14 cellular contexts compared by ENCODE assay signal in the genomic region with DNA sequence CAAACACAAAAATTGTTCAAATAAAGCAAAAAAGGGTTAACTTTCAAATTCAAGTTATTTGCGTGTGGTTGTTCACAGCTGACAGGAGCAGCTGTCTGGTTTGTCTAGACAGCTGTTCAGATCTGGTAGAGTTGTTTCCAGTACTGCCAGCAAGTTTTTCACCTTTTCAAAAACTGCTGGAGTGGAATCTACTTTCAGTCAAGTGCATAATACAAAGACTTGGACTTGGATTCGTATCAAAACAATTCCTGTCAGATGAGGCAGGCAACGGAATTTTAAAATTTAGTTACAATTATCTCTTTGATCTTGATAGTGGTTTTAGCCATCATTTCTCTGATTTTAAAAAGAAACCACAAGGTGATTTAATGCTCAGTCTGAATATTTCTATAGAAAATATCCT. TPM values are rescaled to one million over a fixed set of nuclear protein-coding genes. Genes with fewer than 3 reads are reported as not detected.
A peak's percentile ranks its signal among the peaks of the same experiment; 100 is the strongest.
DNase-seq lines count a peak whose midpoint lies in the region; ATAC-seq and TF ChIP-seq lines count a peak whose summit lies in the region.
"Had no signal": no experiment of that assay in that cellular context is flagged by ENCODE, and none has a peak within 500 bp of the region (broad histone marks: within the 10 kb centered on the region; RNA-seq: fewer than 3 reads in every experiment).

No MANE protein-coding gene starts in this region.

- peaks cover 6% of the 10 kb centered on the region; the same call in 1 of the 2 replicates for H3K36me3 ChIP-seq in Karpas-422 (ENCODE audit: insufficient read depth, low read length)
- no peaks in the 10 kb centered on the region for H3K36me3 ChIP-seq in muscle layer of duodenum (ENCODE audit: control insufficient read depth in 1 of 2, insufficient read depth in 2 of 2, low read length in 2 of 2)
- H3K36me3 ChIP-seq in PC-3 (ENCODE audit: low read depth, low read length) = peaks cover 8% of the 10 kb centered on the region; the same call in 1 of the 2 replicates

- H3K4me1 ChIP-seq in Karpas-422 (ENCODE audit: low read length) = peaks cover 75% of the 10 kb centered on the region
- peaks cover 0 to 47% of the 10 kb centered on the region in 2 donors for H3K4me1 ChIP-seq in muscle layer of duodenum (ENCODE audit: control insufficient read depth in 1 of 2, insufficient read depth in 2 of 2, low read length in 2 of 2)
- H3K4me1 ChIP-seq in PC-3 (ENCODE audit: insufficient read depth, low read length) = no peaks in the 10 kb centered on the region

- H3K9ac ChIP-seq in Karpas-422 (ENCODE audit: low read length) = no peak overlapping the region
- no peak overlapping the region for H3K9ac ChIP-seq in PC-3 (ENCODE audit: low read length)

- H3K27me3 Mint-ChIP-seq in activated T-helper 1 cell treated with anti-CD3 and anti-CD28 coated beads, Interleukin-12 subunit alpha, Interleukin-12 subunit beta, Interleukin-2, Interleukin-4 antibody, amounts not matched to agents 30 ng/mL and 10 ng/mL and 1 ng/mL, durations not matched to agents 14 hours and 24 hours and 36 hours (ENCODE audit: insufficient read depth) = no peaks in the 10 kb centered on the region

- no peaks in the 10 kb centered on the region for H3K27me3 ChIP-seq in Karpas-422 (ENCODE audit: low read length)
- no peaks in the 10 kb centered on the region for H3K27me3 ChIP-seq in muscle layer of duodenum (ENCODE audit: low read depth, low read length)
- H3K27me3 ChIP-seq in PC-3 (ENCODE audit: low read length) = no peaks in the 10 kb centered on the region

- TF ChIP-seq CTCF in PC-3 (conservative IDR thresholded peaks at IDR 0.05; ENCODE audit: low read depth, low read length) = no peak
- TF ChIP-seq CTCF in omental fat pad (IDR thresholded peaks at IDR 0.05) = no peak

- peaks cover 18% of the 10 kb centered on the region for H3K36me3 Mint-ChIP-seq in activated T-helper 1 cell treated with anti-CD3 and anti-CD28 coated beads, Interleukin-12 subunit alpha, Interleukin-12 subunit beta, Interleukin-2, Interleukin-4 antibody, amounts not matched to agents 30 ng/mL and 10 ng/mL and 1 ng/mL, durations not matched to agents 14 hours and 24 hours and 36 hours (ENCODE audit: low read depth)

- H3K9me3 Mint-ChIP-seq in activated T-helper 1 cell treated with anti-CD3 and anti-CD28 coated beads, Interleukin-12 subunit alpha, Interleukin-12 subunit beta, Interleukin-2, Interleukin-4 antibody, amounts not matched to agents 30 ng/mL and 10 ng/mL and 1 ng/mL, durations not matched to agents 14 hours and 24 hours and 36 hours = no peaks in the 10 kb centered on the region
- H3K9me3 Mint-ChIP-seq: mesothelial cell of epicardium had no signal

- H3K79me2 ChIP-seq in Karpas-422 (ENCODE audit: low read length) (peaks cover 75% of the 10 kb centered on the region), PC-3 (ENCODE audit: low read length) (no peaks in the 10 kb centered on the region)

- ATAC-seq in PC-3 (no peak), omental fat pad (ENCODE audit: low FRiP score) (no peak)

- no TSS peak for BruUV-seq in PC-3 (replicated peaks; lab: Mats Ljungman, UMichigan)

- CTCF ChIA-PET in PC-3 (lab: Charles Lee) = no interaction called here

- no peak overlapping the region for H2AFZ ChIP-seq in Karpas-422 (ENCODE audit: low read length)
- no peak overlapping the region for H2AFZ ChIP-seq in PC-3 (ENCODE audit: low read length)
- H2AFZ ChIP-seq: PC-9 had no signal

- POLR2A ChIA-PET in PC-3 (lab: Charles Lee; ENCODE audit: unreplicated experiment) = no interaction called here

- H3K4me3 ChIP-seq in Karpas-422 (ENCODE audit: low read length) = no peak overlapping the region
- H3K4me3 ChIP-seq in muscle layer of duodenum (ENCODE audit: low read depth in 1 of 2, low read length in 2 of 2) = no peak overlapping the region
- H3K4me3 ChIP-seq in PC-3 (ENCODE audit: low read length) = no peak overlapping the region
- H3K4me3 ChIP-seq: PC-9 had no signal

- H3K27ac Mint-ChIP-seq in activated T-helper 1 cell treated with anti-CD3 and anti-CD28 coated beads, Interleukin-12 subunit alpha, Interleukin-12 subunit beta, Interleukin-2, Interleukin-4 antibody, amounts not matched to agents 30 ng/mL and 10 ng/mL and 1 ng/mL, durations not matched to agents 14 hours and 24 hours and 36 hours = no peak overlapping the region
- H3K27ac Mint-ChIP-seq: mesothelial cell of epicardium had no signal

- peaks cover 8% of the 10 kb centered on the region for H3K4me1 Mint-ChIP-seq in activated T-helper 1 cell treated with anti-CD3 and anti-CD28 coated beads, Interleukin-12 subunit alpha, Interleukin-12 subunit beta, Interleukin-2, Interleukin-4 antibody, amounts not matched to agents 30 ng/mL and 10 ng/mL and 1 ng/mL, durations not matched to agents 14 hours and 24 hours and 36 hours (ENCODE audit: low read depth)

- H3K9me3 ChIP-seq in Karpas-422 (ENCODE audit: low read length) (no peaks in the 10 kb centered on the region), muscle layer of duodenum (ENCODE audit: control insufficient read depth in 1 of 2, low read length in 2 of 2) (no peaks in the 10 kb centered on the region), PC-3 (ENCODE audit: low read length) (no peaks in the 10 kb centered on the region)

- peak; percentile 40 for DNase-seq in DMS79 treated with DMSO at 0.1 percent for 48 hours (lab: John Stamatoyannopoulos, UW)
- DNase-seq in Karpas-422 = peak; percentile 53
- DNase-seq in astrocyte of the hippocampus (ENCODE audit: low read depth, low spot score) = peak; percentile 76
- no peak for DNase-seq in stimulated activated CD8-positive, alpha-beta memory T cell treated with anti-CD3 and anti-CD28 coated beads, Interleukin-4, amount 100 ng/mL, for 48 hours
- DNase-seq in PC-3 = no peak
- DNase-seq in omental fat pad (ENCODE audit: low spot score) = no peak
- DNase-seq in activated T-helper 1 cell treated with anti-CD3 and anti-CD28 coated beads, Interleukin-12 subunit alpha, Interleukin-12 subunit beta, Interleukin-2, Interleukin-4 antibody, amounts not matched to agents 30 ng/mL and 10 ng/mL and 1 ng/mL, durations not matched to agents 14 hours and 24 hours and 36 hours (ENCODE audit: low spot score) = no peak
- DNase-seq: activated CD4-positive, alpha-beta T cell treated with anti-CD3 and anti-CD28 coated beads, Interleukin-2, amount 50 U/mL, for 1 hour; activated effector memory CD4-positive, alpha-beta T cell treated with Interleukin-2 at 50 U/mL for 16 hours; central memory CD4-positive, alpha-beta T cell; NCI-H2029 treated with DMSO at 0.1 percent for 48 hours; PC-9 had no signal

- H3K27ac ChIP-seq in Karpas-422 (ENCODE audit: low read length) (peak overlapping the region; percentile 38; the same call in 1 of the 2 replicates), muscle layer of duodenum (ENCODE audit: low read length) (peak overlapping the region; percentile 32), PC-3 (ENCODE audit: low read length) (no peak overlapping the region)
- H3K27ac ChIP-seq: PC-9 had no signal

- peak overlapping the region; percentile 12 for H3K4me2 ChIP-seq in Karpas-422 (ENCODE audit: low read depth, low read length, poor library complexity, severe bottlenecking)
- no peak overlapping the region for H3K4me2 ChIP-seq in PC-3 (ENCODE audit: low read length)
- H3K4me2 ChIP-seq: PC-9 had no signal

- intact Hi-C loops in PC-3 (cut with micrococcal nuclease) = loop anchor here (5.0 kb wide), 1 partner anchor 643 kb away; no protein-coding TSS in a partner anchor
- intact Hi-C loops in activated T-helper 1 cell treated with anti-CD3 and anti-CD28 coated beads, Interleukin-12 subunit alpha, Interleukin-12 subunit beta, Interleukin-2, Interleukin-4 antibody, amounts not matched to agents 30 ng/mL and 10 ng/mL and 1 ng/mL, durations not matched to agents 14 hours and 24 hours and 36 hours (cut with micrococcal nuclease) = loop anchor here (5.0 kb wide), 1 partner anchor 643 kb away; no protein-coding TSS in a partner anchor

- H3F3A ChIP-seq in PC-3 (ENCODE audit: low read length, unreplicated experiment) = no peaks in the 10 kb centered on the region

- no peaks in the 10 kb centered on the region for H4K20me1 ChIP-seq in Karpas-422 (ENCODE audit: insufficient read depth, low read depth, low read length)
- H4K20me1 ChIP-seq in PC-3 (ENCODE audit: low read length) = no peaks in the 10 kb centered on the region

- H3K4me3 Mint-ChIP-seq in activated T-helper 1 cell treated with anti-CD3 and anti-CD28 coated beads, Interleukin-12 subunit alpha, Interleukin-12 subunit beta, Interleukin-2, Interleukin-4 antibody, amounts not matched to agents 30 ng/mL and 10 ng/mL and 1 ng/mL, durations not matched to agents 14 hours and 24 hours and 36 hours = no peak overlapping the region
- H3K4me3 Mint-ChIP-seq: mesothelial cell of epicardium had no signal

- H3K9me2 ChIP-seq in Karpas-422 (replicated peaks; ENCODE audit: insufficient read depth, low read length) = no peaks in the 10 kb centered on the region
- H3K9me2 ChIP-seq in PC-3 (replicated peaks; ENCODE audit: low read length) = no peaks in the 10 kb centered on the region

RNA-seq across cellular contexts. Expression of gene EEF1AKMT1, which starts 51.7 kb away (rescaled TPM):
- 1.5 and 2.1 TPM in 2 replicates for total RNA-seq in Karpas-422 (2014; rRNA removed; shearing (Covaris generic); ENCODE audit: low replicate concordance)
- total RNA-seq in PC-3 (2014; rRNA removed) (6.2 and 10.6 TPM in 2 replicates), omental fat pad (10 to 100 TPM in 3 of 4 donors, 1 to 10 TPM in 1; 7.4 to 20.0 (median 13.4) TPM)
- 8.7 and 12.9 TPM in 2 replicates for total RNA-seq in activated T-helper 1 cell treated with anti-CD3 and anti-CD28 coated beads, Interleukin-12 subunit alpha, Interleukin-12 subunit beta, Interleukin-2, Interleukin-4 antibody, amounts not matched to agents 30 ng/mL and 10 ng/mL and 1 ng/mL, durations not matched to agents 14 hours and 24 hours and 36 hours

Comparison
In these comparisons a context has a peak if more than half of its experiments do, and no peak if none do; other contexts are left out.
1. DNase-seq: peak in DMS79 treated with DMSO at 0.1 percent for 48 hours (single experiment), Karpas-422 (single experiment) and astrocyte of the hippocampus (single experiment); none in stimulated activated CD8-positive, alpha-beta memory T cell treated with anti-CD3 and anti-CD28 coated beads, Interleukin-4, amount 100 ng/mL, for 48 hours (single experiment), PC-3 (single experiment), omental fat pad (single experiment) and activated T-helper 1 cell treated with anti-CD3 and anti-CD28 coated beads, Interleukin-12 subunit alpha, Interleukin-12 subunit beta, Interleukin-2, Interleukin-4 antibody, amounts not matched to agents 30 ng/mL and 10 ng/mL and 1 ng/mL, durations not matched to agents 14 hours and 24 hours and 36 hours (single experiment).